10 cellular contexts compared by ENCODE assay signal in the genomic region with DNA sequence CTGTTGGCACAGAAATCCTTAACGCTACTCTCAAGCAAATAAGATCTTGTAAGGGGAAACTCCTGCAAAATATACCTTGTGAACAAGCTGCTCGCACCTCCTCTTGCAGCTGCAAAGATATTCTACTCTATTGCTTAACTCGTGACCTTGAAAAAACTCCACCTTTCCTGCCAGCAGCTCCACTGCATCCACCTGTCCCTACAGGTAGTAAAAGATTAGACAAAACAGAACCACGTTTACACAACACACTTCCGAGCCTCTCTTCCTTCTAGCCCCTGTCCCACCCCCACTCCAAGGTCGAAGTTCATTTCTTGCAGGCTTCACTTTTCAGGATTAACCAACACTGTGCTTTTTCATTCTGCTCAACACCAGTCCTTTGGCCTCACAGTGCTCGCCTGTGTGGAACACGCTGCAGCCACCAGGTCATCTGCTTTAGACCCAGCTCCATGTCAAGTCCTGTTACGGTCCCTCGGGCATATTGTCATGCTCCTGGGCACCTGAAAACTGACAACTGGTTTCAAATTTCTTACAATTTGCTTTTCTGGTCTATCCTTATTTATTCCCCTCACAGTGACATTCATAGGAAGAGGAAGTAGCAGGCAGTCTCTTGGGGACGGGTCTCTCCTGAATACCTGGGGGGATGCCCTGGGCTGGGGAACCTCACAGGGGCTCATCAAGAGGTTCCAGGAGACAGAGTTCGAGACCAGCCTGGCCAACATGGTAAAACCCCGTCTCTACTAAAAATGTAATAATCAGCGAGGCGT.
DNase-seq lines count a peak whose midpoint lies in the region; ATAC-seq, FAIRE-seq and TF ChIP-seq lines count a peak whose summit lies in the region.
"Had no signal": no experiment of that assay in that cellular context is flagged by ENCODE, and none has a peak within 500 bp of the region (broad histone marks: within the 10 kb centered on the region; RNA-seq: fewer than 3 reads in every experiment).

No MANE protein-coding gene starts in this region.

- H2BK5ac ChIP-seq in H9 (ENCODE audit: insufficient read length, low read length) = no peak overlapping the region

- H3T11ph ChIP-seq in H9 (ENCODE audit: low read length) = no peak overlapping the region

- BruUV-seq in A673 (replicated peaks; lab: Mats Ljungman, UMichigan) = no TSS peak

- no peak for DNase-seq in A673 (ENCODE audit: low spot score)
- DNase-seq in H9 = no peak
- no peak for DNase-seq in adipocyte (ENCODE audit: low read depth)
- DNase-seq in memory B cell (ENCODE audit: low spot score in 2 of 2) = peak in 1 of 2 donors; percentile 26
- DNase-seq in pons (ENCODE audit: low spot score) = no peak
- no peak for DNase-seq in Right ventricle myocardium superior
- no peak for DNase-seq in frontal cortex (ENCODE audit: low spot score in 2 of 2)
- DNase-seq: occipital lobe had no signal

- H3K27ac ChIP-seq in A673 (ENCODE audit: low read depth, low read length, poor library complexity, severe bottlenecking) (peak overlapping the region; percentile 59), H9 (ENCODE audit: insufficient read length, low read depth, low read length) (no peak overlapping the region)

- no peaks in the 10 kb centered on the region for H3K79me1 ChIP-seq in H9 (ENCODE audit: insufficient read depth, low read depth, low read length, poor library complexity, severe bottlenecking)

- H3K23me2 ChIP-seq in H9 (ENCODE audit: insufficient read length, low read depth, low read length, poor library complexity, severe bottlenecking) = no peaks in the 10 kb centered on the region

- H2BK15ac ChIP-seq in H9 (ENCODE audit: low read depth, low read length) = no peak overlapping the region

- TF ChIP-seq CTCF in A673 (conservative IDR thresholded peaks at IDR 0.05; ENCODE audit: low read depth, low read length) = no peak
- no peak for TF ChIP-seq CTCF in H9 (conservative IDR thresholded peaks at IDR 0.05)

- H3K9me3 Mint-ChIP-seq in H9 (peaks cover 0 to 3% of the 10 kb centered on the region in 2 experiments; a peak in 1 of 5 replicates), memory B cell (no peaks in the 10 kb centered on the region)

- no peak for FAIRE-seq in frontal cortex (lab: Jason Lieb, UNC)
- FAIRE-seq: endometrium had no signal

- no peak overlapping the region for H3K4me2 ChIP-seq in H9 (ENCODE audit: insufficient read depth, insufficient read length, low read length)

- H2BK12ac ChIP-seq in H9 (ENCODE audit: insufficient read length, low read depth, low read length) = no peak overlapping the region

- H2AK5ac ChIP-seq in H9 (ENCODE audit: insufficient read length, low read length) = no peak overlapping the region

- no peak overlapping the region for H3K4ac ChIP-seq in H9 (ENCODE audit: low read depth, low read length)

- H3K23ac ChIP-seq in H9 (ENCODE audit: insufficient read length, low read depth, low read length) = no peak overlapping the region

- H3K27ac Mint-ChIP-seq in H9 (peak overlapping the region in 2 of 3 experiments; percentile 2 to 30; a peak in 1 of 7 replicates), memory B cell (peak overlapping the region; percentile 86)

- CTCF ChIA-PET in A673 (lab: Charles Lee) = no interaction called here

- H3K27me3 ChIP-seq in A673 (replicated peaks; ENCODE audit: insufficient read depth, low read depth, low read length, poor library complexity) = no peaks in the 10 kb centered on the region
- H3K27me3 ChIP-seq in H9 (ENCODE audit: insufficient read depth, low read length) = no peaks in the 10 kb centered on the region
- no peaks in the 10 kb centered on the region for H3K27me3 ChIP-seq in adipocyte (replicated peaks; ENCODE audit: control insufficient read depth, insufficient read depth, low read length)

- H4K20me1 ChIP-seq in H9 (ENCODE audit: control insufficient read depth, insufficient read depth, insufficient read length) = no peaks in the 10 kb centered on the region

- no CpG with 5 or more reads among the region's 15 CpGs for WGBS in H9 (ENCODE audit: extremely low coverage, insufficient read length, low lambda C conversion rate)

- H3K18ac ChIP-seq in H9 (ENCODE audit: insufficient read length, low read depth, low read length) = no peak overlapping the region

- no peaks in the 10 kb centered on the region for H3K27me3 Mint-ChIP-seq in H9 (ENCODE audit: low read depth)
- no peaks in the 10 kb centered on the region for H3K27me3 Mint-ChIP-seq in memory B cell

- H3K9me3 ChIP-seq in A673 (ENCODE audit: low read depth, low read length, poor library complexity, severe bottlenecking) (peaks cover 11% of the 10 kb centered on the region), H9 (ENCODE audit: control insufficient read depth, low read depth, low read length) (no peaks in the 10 kb centered on the region), adipocyte (ENCODE audit: control insufficient read depth, low read length) (no peaks in the 10 kb centered on the region)

- H2BK20ac ChIP-seq in H9 (ENCODE audit: low read depth, low read length, poor library complexity, severe bottlenecking) = no peak overlapping the region

- H2BK120ac ChIP-seq in H9 (ENCODE audit: low read depth, low read length, poor library complexity, severe bottlenecking) = no peak overlapping the region

- ATAC-seq in memory B cell (ENCODE audit: low read depth) (peak; percentile 57), HG03135 (IDR thresholded peaks at IDR 0.05; ENCODE audit: unreplicated experiment) (no peak), Right ventricle myocardium superior (ENCODE audit: poor library complexity) (no peak)

- H3K36me3 Mint-ChIP-seq in H9 (ENCODE audit: insufficient read depth in 1 of 3, low read depth in 3 of 3) = peaks cover 0 to 2% (median 0%) of the 10 kb centered on the region in 3 experiments; a peak in 2 of 7 replicates
- H3K36me3 Mint-ChIP-seq in memory B cell = peaks cover 24% of the 10 kb centered on the region

- no peak overlapping the region for H3K4me3 Mint-ChIP-seq in H9
- peak overlapping the region; percentile 67 for H3K4me3 Mint-ChIP-seq in memory B cell

- H3K56ac ChIP-seq in H9 (ENCODE audit: insufficient read length, low read depth, low read length) = no peak overlapping the region

- H3K36me3 ChIP-seq in A673 (ENCODE audit: insufficient read depth, low read length, poor library complexity, severe bottlenecking) = peaks cover 81% of the 10 kb centered on the region
- peaks cover 72% of the 10 kb centered on the region for H3K36me3 ChIP-seq in adipocyte (ENCODE audit: control insufficient read depth, insufficient read depth, low read length, severe bottlenecking)

- H4K5ac ChIP-seq in H9 (ENCODE audit: insufficient read length, low read depth, low read length) = no peak overlapping the region

- no peak overlapping the region for H3K9ac ChIP-seq in H9 (ENCODE audit: extremely low read depth, insufficient read length, low read length)
- peak overlapping the region; percentile 46 for H3K9ac ChIP-seq in adipocyte (ENCODE audit: low read length)

- intact Hi-C loops in A673 (cut with micrococcal nuclease; ENCODE audit: unreplicated experiment) = loop anchor here (10.0 kb wide), 1 partner anchor 755 kb away; no protein-coding TSS in a partner anchor
- intact Hi-C loops in Right ventricle myocardium superior (cut with DNase I) = loop anchor here (5.0 kb wide), 1 partner anchor 137 kb away; no protein-coding TSS in a partner anchor

- no peak overlapping the region for H4K8ac ChIP-seq in H9 (replicated peaks; ENCODE audit: insufficient read length, low read depth, low read length)

- H4K91ac ChIP-seq in H9 (ENCODE audit: insufficient read length, low read depth, low read length) = no peak overlapping the region

- no peak overlapping the region for H3K14ac ChIP-seq in H9 (ENCODE audit: insufficient read depth, low read length)

- H3K4me1 ChIP-seq in A673 (ENCODE audit: insufficient read depth, low read length, poor library complexity, severe bottlenecking) = peaks cover 88% of the 10 kb centered on the region
- peaks cover 4% of the 10 kb centered on the region; the same call in 1 of the 2 replicates for H3K4me1 ChIP-seq in H9 (ENCODE audit: insufficient read depth, low read length)
- peaks cover 77% of the 10 kb centered on the region for H3K4me1 ChIP-seq in adipocyte (ENCODE audit: control insufficient read depth, insufficient read depth, low read length)

- H3K79me2 ChIP-seq in H9 (ENCODE audit: insufficient read depth, low read length) = no peaks in the 10 kb centered on the region

- H3K4me1 Mint-ChIP-seq in H9 (peaks cover 69 to 70% of the 10 kb centered on the region in 2 experiments), memory B cell (peaks cover 68% of the 10 kb centered on the region)

- no peak overlapping the region for H3K4me3 ChIP-seq in A673 (ENCODE audit: low read depth, low read length, poor library complexity, severe bottlenecking)
- H3K4me3 ChIP-seq in adipocyte (ENCODE audit: low read length) = no peak overlapping the region

- POLR2A ChIA-PET in A673 (lab: Charles Lee; ENCODE audit: low non-redundant PET) = no interaction called here

- no peak overlapping the region for H2AFZ ChIP-seq in H9 (ENCODE audit: low read length)
